28 cellular contexts compared by ENCODE assay signal in genomic region chr1:228760962-228761361, GRCh38.
"Had no signal": no experiment of that assay in that cellular context is flagged by ENCODE, and none has a peak within 500 bp of the region (broad histone marks: within the 10 kb centered on the region; RNA-seq: fewer than 3 reads in every experiment).

No MANE protein-coding gene starts in this region.

- H3K36me3 ChIP-seq: colonic mucosa, esophagus muscularis mucosa, esophagus squamous epithelium, gastrocnemius medialis, gastroesophageal sphincter, heart left ventricle, heart right ventricle had no signal

- DNase-seq: colonic mucosa; cortex of kidney; dermis blood vessel endothelial cell; dorsolateral prefrontal cortex; effector CD4-positive, alpha-beta T cell; effector CD8-positive, alpha-beta T cell; effector memory CD4-positive, alpha-beta T cell; effector memory CD8-positive, alpha-beta T cell; endodermal cell; erythroblast; esophagus squamous epithelium; foreskin fibroblast; foreskin keratinocyte; foreskin melanocyte; gastrocnemius medialis; glutamatergic neuron; head of caudate nucleus; heart left ventricle; heart right ventricle had no signal

- H3K27ac ChIP-seq: colonic mucosa, coronary artery, dorsolateral prefrontal cortex, epithelial cell of prostate, esophagus muscularis mucosa, esophagus squamous epithelium, foreskin keratinocyte, gastrocnemius medialis, gastroesophageal sphincter, heart left ventricle, heart right ventricle had no signal

- H3K4me3 ChIP-seq: colonic mucosa, coronary artery, dorsolateral prefrontal cortex, esophagus muscularis mucosa, esophagus squamous epithelium, gastrocnemius medialis, gastroesophageal sphincter, heart left ventricle, heart right ventricle had no signal

- ATAC-seq: effector memory CD8-positive, alpha-beta T cell; esophagus mucosa; foreskin keratinocyte; gastrocnemius medialis; gastroesophageal sphincter; heart left ventricle; heart right ventricle had no signal

- H3K4me1 ChIP-seq: colonic mucosa, esophagus muscularis mucosa, esophagus squamous epithelium, foreskin keratinocyte, gastrocnemius medialis, gastroesophageal sphincter, heart left ventricle had no signal

- FAIRE-seq: colon, endometrium, endothelial cell of umbilical vein, frontal cortex had no signal

- H3K27me3 ChIP-seq: colonic mucosa, esophagus muscularis mucosa, gastrocnemius medialis, gastroesophageal sphincter had no signal

- H3K9me3 ChIP-seq: colonic mucosa, esophagus muscularis mucosa, esophagus squamous epithelium, gastrocnemius medialis, gastroesophageal sphincter, heart left ventricle, heart right ventricle had no signal
